ENCODE assay signal across 17 cellular contexts in the genomic region with DNA sequence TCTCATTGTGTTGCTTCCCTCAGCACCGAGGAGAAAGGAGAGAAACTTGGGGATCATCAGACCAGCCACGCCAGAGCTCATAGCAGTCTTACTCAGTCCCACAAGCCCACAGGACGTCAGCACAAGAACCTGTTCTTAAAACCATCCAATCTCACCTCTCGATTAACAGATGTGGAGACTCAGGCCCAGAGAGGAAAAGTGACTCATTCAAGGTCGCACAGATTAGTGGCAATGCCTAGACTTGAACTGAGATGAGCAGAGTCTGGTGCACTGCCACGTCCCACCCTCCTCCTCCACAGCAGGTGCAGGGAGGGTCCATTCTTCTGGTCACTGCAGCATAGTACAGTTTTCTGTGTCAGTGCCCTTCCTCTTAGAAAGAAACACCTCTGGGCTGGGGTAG.
DNase-seq lines count a peak whose midpoint lies in the region; ATAC-seq and TF ChIP-seq lines count a peak whose summit lies in the region.
"Had no signal": no experiment of that assay in that cellular context is flagged by ENCODE, and none has a peak within 500 bp of the region (broad histone marks: within the 10 kb centered on the region; RNA-seq: fewer than 3 reads in every experiment).

No MANE protein-coding gene starts in this region.

- H4K5ac ChIP-seq in H9 (ENCODE audit: insufficient read length, low read depth, low read length) = no peak overlapping the region

- H3K4me2 ChIP-seq in H9 (ENCODE audit: insufficient read depth, insufficient read length, low read length) = no peak overlapping the region

- H3K4me3 Mint-ChIP-seq in activated T-cell treated with anti-CD3 and anti-CD28 coated beads, Interleukin-2, amount 50 U/mL, for 4 hours = no peak overlapping the region
- no peak overlapping the region for H3K4me3 Mint-ChIP-seq in H9
- peak overlapping the region; percentile 25 for H3K4me3 Mint-ChIP-seq in activated T-helper 1 cell treated with anti-CD3 and anti-CD28 coated beads, Interleukin-12 subunit alpha, Interleukin-12 subunit beta, Interleukin-2, Interleukin-4 antibody, amounts not matched to agents 30 ng/mL and 10 ng/mL and 1 ng/mL, durations not matched to agents 14 hours and 24 hours and 36 hours
- H3K4me3 Mint-ChIP-seq: T-cell had no signal

- H2AK5ac ChIP-seq in H9 (ENCODE audit: insufficient read length, low read length) = no peak overlapping the region

- no peaks in the 10 kb centered on the region for H3K36me3 Mint-ChIP-seq in activated T-cell treated with anti-CD3 and anti-CD28 coated beads, Interleukin-2, amount 50 U/mL, for 4 hours (ENCODE audit: insufficient read depth)
- H3K36me3 Mint-ChIP-seq in H9 (ENCODE audit: insufficient read depth in 1 of 3, low read depth in 3 of 3) = peaks cover 0 to 2% (median 0%) of the 10 kb centered on the region in 3 experiments; a peak in 4 of 7 replicates
- peaks cover 9% of the 10 kb centered on the region for H3K36me3 Mint-ChIP-seq in activated T-helper 1 cell treated with anti-CD3 and anti-CD28 coated beads, Interleukin-12 subunit alpha, Interleukin-12 subunit beta, Interleukin-2, Interleukin-4 antibody, amounts not matched to agents 30 ng/mL and 10 ng/mL and 1 ng/mL, durations not matched to agents 14 hours and 24 hours and 36 hours (ENCODE audit: low read depth)

- DNase-seq in activated T-cell treated with anti-CD3 and anti-CD28 coated beads, Interleukin-2, amount 50 U/mL, for 4 hours = no peak
- DNase-seq in activated T-cell treated with anti-CD3 and anti-CD28 coated beads for 4 hours (no peak), H9 (peak; percentile 29), A172 (ENCODE audit: low spot score) (no peak), cerebellar cortex (ENCODE audit: low spot score) (no peak), AG20443 (ENCODE audit: low spot score) (no peak)
- DNase-seq in activated T-helper 1 cell treated with anti-CD3 and anti-CD28 coated beads, Interleukin-12 subunit alpha, Interleukin-12 subunit beta, Interleukin-2, Interleukin-4 antibody, amounts not matched to agents 30 ng/mL and 10 ng/mL and 1 ng/mL, durations not matched to agents 14 hours and 24 hours and 36 hours (ENCODE audit: low spot score) = peak; percentile 12
- peak; percentile 45 for DNase-seq in stimulated activated CD8-positive, alpha-beta memory T cell treated with anti-CD3 and anti-CD28 coated beads, Interleukin-4, amount 100 ng/mL, for 48 hours
- DNase-seq: activated gamma-delta T cell, erythroblast, left ventricle myocardium inferior, NCI-H1436 treated with DMSO at 0.1 percent for 48 hours, posterior cingulate gyrus, spleen, T-cell had no signal

- H3K4ac ChIP-seq in H9 (ENCODE audit: low read depth, low read length) = no peak overlapping the region

- H3K23ac ChIP-seq in H9 (ENCODE audit: insufficient read length, low read depth, low read length) = no peak overlapping the region

- no peak for TF ChIP-seq CTCF in H9 (conservative IDR thresholded peaks at IDR 0.05)

- no CpG with 5 or more reads among the region's 6 CpGs for WGBS in H9 (ENCODE audit: extremely low coverage, insufficient read length, low lambda C conversion rate)

- no peak overlapping the region for H2BK20ac ChIP-seq in H9 (ENCODE audit: low read depth, low read length, poor library complexity, severe bottlenecking)

- H4K20me1 ChIP-seq in H9 (ENCODE audit: control insufficient read depth, insufficient read depth, insufficient read length) = no peaks in the 10 kb centered on the region

- no peak overlapping the region for H3K27ac ChIP-seq in H9 (ENCODE audit: insufficient read length, low read depth, low read length)
- H3K27ac ChIP-seq: coronary artery, left ventricle myocardium inferior had no signal

- H3T11ph ChIP-seq in H9 (ENCODE audit: low read length) = no peak overlapping the region

- no peak overlapping the region for H2AFZ ChIP-seq in H9 (ENCODE audit: low read length)

- H4K91ac ChIP-seq in H9 (ENCODE audit: insufficient read length, low read depth, low read length) = no peak overlapping the region

- H4K8ac ChIP-seq in H9 (replicated peaks; ENCODE audit: insufficient read length, low read depth, low read length) = no peak overlapping the region

- H3K27me3 ChIP-seq in H9 (ENCODE audit: insufficient read depth, low read length) = no peaks in the 10 kb centered on the region
- H3K27me3 ChIP-seq: spleen had no signal

- intact Hi-C loops in activated T-helper 1 cell treated with anti-CD3 and anti-CD28 coated beads, Interleukin-12 subunit alpha, Interleukin-12 subunit beta, Interleukin-2, Interleukin-4 antibody, amounts not matched to agents 30 ng/mL and 10 ng/mL and 1 ng/mL, durations not matched to agents 14 hours and 24 hours and 36 hours (cut with micrococcal nuclease) = loop anchor here (5.0 to 10.0 kb wide), 2 partner anchors 379 to 942 kb away; a partner anchor contains a TSS

- H3K9ac ChIP-seq in H9 (ENCODE audit: extremely low read depth, insufficient read length, low read length) = no peak overlapping the region

- no peak overlapping the region for H3K14ac ChIP-seq in H9 (ENCODE audit: insufficient read depth, low read length)

- peaks cover 30% of the 10 kb centered on the region for H3K4me1 Mint-ChIP-seq in activated T-cell treated with anti-CD3 and anti-CD28 coated beads, Interleukin-2, amount 50 U/mL, for 4 hours (ENCODE audit: low read depth)
- peaks cover 44 to 51% of the 10 kb centered on the region in 2 experiments for H3K4me1 Mint-ChIP-seq in H9
- H3K4me1 Mint-ChIP-seq in activated T-helper 1 cell treated with anti-CD3 and anti-CD28 coated beads, Interleukin-12 subunit alpha, Interleukin-12 subunit beta, Interleukin-2, Interleukin-4 antibody, amounts not matched to agents 30 ng/mL and 10 ng/mL and 1 ng/mL, durations not matched to agents 14 hours and 24 hours and 36 hours (ENCODE audit: low read depth) = peaks cover 50% of the 10 kb centered on the region

- H2BK15ac ChIP-seq in H9 (ENCODE audit: low read depth, low read length) = no peak overlapping the region

- no peaks in the 10 kb centered on the region for H3K9me3 Mint-ChIP-seq in activated T-cell treated with anti-CD3 and anti-CD28 coated beads, Interleukin-2, amount 50 U/mL, for 4 hours
- 0 out of 5 replicates have a peak, but pooled peaks cover 0 to 2% of the 10 kb centered on the region in 2 experiments for H3K9me3 Mint-ChIP-seq in H9
- peaks cover 8% of the 10 kb centered on the region for H3K9me3 Mint-ChIP-seq in activated T-helper 1 cell treated with anti-CD3 and anti-CD28 coated beads, Interleukin-12 subunit alpha, Interleukin-12 subunit beta, Interleukin-2, Interleukin-4 antibody, amounts not matched to agents 30 ng/mL and 10 ng/mL and 1 ng/mL, durations not matched to agents 14 hours and 24 hours and 36 hours
- H3K9me3 Mint-ChIP-seq: T-cell had no signal

- H3K79me1 ChIP-seq in H9 (ENCODE audit: insufficient read depth, low read depth, low read length, poor library complexity, severe bottlenecking) = no peaks in the 10 kb centered on the region

- H3K56ac ChIP-seq in H9 (ENCODE audit: insufficient read length, low read depth, low read length) = no peak overlapping the region

- ATAC-seq in activated T-cell treated with anti-CD3 and anti-CD28 coated beads, Interleukin-2, amount 50 U/mL, for 4 hours = peak; percentile 15 to 20
- ATAC-seq: Right ventricle myocardium inferior, T-cell had no signal

- no peak overlapping the region for H3K18ac ChIP-seq in H9 (ENCODE audit: insufficient read length, low read depth, low read length)

- no peak overlapping the region for H2BK12ac ChIP-seq in H9 (ENCODE audit: insufficient read length, low read depth, low read length)

- H3K79me2 ChIP-seq in H9 (ENCODE audit: insufficient read depth, low read length) = no peaks in the 10 kb centered on the region

- H3K27ac Mint-ChIP-seq in H9 = peak overlapping the region in 1 of 3 experiments; percentile 50; a peak in 2 of 7 replicates
- H3K27ac Mint-ChIP-seq in activated T-helper 1 cell treated with anti-CD3 and anti-CD28 coated beads, Interleukin-12 subunit alpha, Interleukin-12 subunit beta, Interleukin-2, Interleukin-4 antibody, amounts not matched to agents 30 ng/mL and 10 ng/mL and 1 ng/mL, durations not matched to agents 14 hours and 24 hours and 36 hours = peak overlapping the region; percentile 24
- H3K27ac Mint-ChIP-seq: T-cell had no signal

- H2BK120ac ChIP-seq in H9 (ENCODE audit: low read depth, low read length, poor library complexity, severe bottlenecking) = no peak overlapping the region

- H3K9me3 ChIP-seq in H9 (ENCODE audit: control insufficient read depth, low read depth, low read length) = no peaks in the 10 kb centered on the region
- H3K9me3 ChIP-seq: left ventricle myocardium inferior, spleen had no signal

- H3K4me1 ChIP-seq in H9 (ENCODE audit: insufficient read depth, low read length) = peaks cover 12% of the 10 kb centered on the region; the same call in 1 of the 2 replicates
- H3K4me1 ChIP-seq: left ventricle myocardium inferior had no signal

- no peaks in the 10 kb centered on the region for H3K27me3 Mint-ChIP-seq in activated T-cell treated with anti-CD3 and anti-CD28 coated beads, Interleukin-2, amount 50 U/mL, for 4 hours (ENCODE audit: low read depth)
- no peaks in the 10 kb centered on the region for H3K27me3 Mint-ChIP-seq in H9 (ENCODE audit: low read depth)
- peaks cover 25% of the 10 kb centered on the region for H3K27me3 Mint-ChIP-seq in activated T-helper 1 cell treated with anti-CD3 and anti-CD28 coated beads, Interleukin-12 subunit alpha, Interleukin-12 subunit beta, Interleukin-2, Interleukin-4 antibody, amounts not matched to agents 30 ng/mL and 10 ng/mL and 1 ng/mL, durations not matched to agents 14 hours and 24 hours and 36 hours (ENCODE audit: insufficient read depth)
- H3K27me3 Mint-ChIP-seq: T-cell had no signal

- no peaks in the 10 kb centered on the region for H3K23me2 ChIP-seq in H9 (ENCODE audit: insufficient read length, low read depth, low read length, poor library complexity, severe bottlenecking)

- no peak overlapping the region for H2BK5ac ChIP-seq in H9 (ENCODE audit: insufficient read length, low read length)

Comparison
In these comparisons a context has a peak if more than half of its experiments do, and no peak if none do; other contexts are left out.
1. DNase-seq: peak in H9 (single experiment), activated T-helper 1 cell treated with anti-CD3 and anti-CD28 coated beads, Interleukin-12 subunit alpha, Interleukin-12 subunit beta, Interleukin-2, Interleukin-4 antibody, amounts not matched to agents 30 ng/mL and 10 ng/mL and 1 ng/mL, durations not matched to agents 14 hours and 24 hours and 36 hours (single experiment) and stimulated activated CD8-positive, alpha-beta memory T cell treated with anti-CD3 and anti-CD28 coated beads, Interleukin-4, amount 100 ng/mL, for 48 hours (single experiment); none in activated T-cell treated with anti-CD3 and anti-CD28 coated beads, Interleukin-2, amount 50 U/mL, for 4 hours (single experiment), activated T-cell treated with anti-CD3 and anti-CD28 coated beads for 4 hours (single experiment), A172 (single experiment), cerebellar cortex (single experiment) and AG20443 (single experiment).